21 cellular contexts compared by ENCODE assay signal in the genomic region with DNA sequence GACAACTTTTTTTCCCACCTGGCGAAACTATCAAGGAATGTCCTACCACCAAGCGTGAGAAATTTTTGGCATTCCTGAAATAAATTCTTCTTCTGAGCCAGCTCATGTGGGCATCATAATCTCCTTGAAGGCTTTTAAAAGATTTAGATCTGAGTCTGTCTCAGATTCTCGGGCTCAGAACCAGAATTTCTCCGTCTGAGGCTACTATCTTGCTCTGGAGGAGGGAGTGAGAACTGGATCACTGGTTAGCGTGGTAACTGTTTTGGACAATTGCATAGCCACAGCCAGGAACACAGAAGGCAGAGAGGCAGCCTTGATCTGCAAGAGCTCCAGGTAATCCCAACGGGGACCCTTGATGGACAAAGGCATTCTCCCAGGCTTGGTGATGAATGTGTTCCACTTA. TPM values are rescaled to one million over a fixed set of nuclear protein-coding genes. Genes with fewer than 3 reads are reported as not detected.
DNase-seq lines count a peak whose midpoint lies in the region; ATAC-seq and TF ChIP-seq lines count a peak whose summit lies in the region.
"Had no signal": no experiment of that assay in that cellular context is flagged by ENCODE, and none has a peak within 500 bp of the region (broad histone marks: within the 10 kb centered on the region; RNA-seq: fewer than 3 reads in every experiment).

No MANE protein-coding gene starts in this region.

- no peaks in the 10 kb centered on the region for H3K9me3 ChIP-seq in Caco-2
- H3K9me3 ChIP-seq in neural progenitor cell (ENCODE audit: low read depth) = no peaks in the 10 kb centered on the region
- H3K9me3 ChIP-seq: HAP-1 had no signal

- H3K4me1 Mint-ChIP-seq in Caco-2 (ENCODE audit: low read depth, unreplicated experiment) (peaks cover 16% of the 10 kb centered on the region), neural progenitor cell (peaks cover 15% of the 10 kb centered on the region)

- no peak overlapping the region for H3K4me3 Mint-ChIP-seq in Caco-2 (ENCODE audit: unreplicated experiment)
- H3K4me3 Mint-ChIP-seq in neural progenitor cell = peak overlapping the region; percentile 80
- H3K4me3 Mint-ChIP-seq: activated naive CD8-positive, alpha-beta T cell had no signal

- no peak overlapping the region for H3K27ac ChIP-seq in neural progenitor cell

- H3K79me2 ChIP-seq in neural progenitor cell (ENCODE audit: low read depth) = no peaks in the 10 kb centered on the region

- H2AFZ ChIP-seq in neural progenitor cell (replicated peaks) = no peak overlapping the region

- no TSS peak for BruUV-seq in Caco-2 (replicated peaks; lab: Mats Ljungman, UMichigan)

- intact Hi-C loops in Caco-2 (cut with micrococcal nuclease; ENCODE audit: unreplicated experiment) = loop anchor here (2.0 kb wide), 1 partner anchor 73 kb away; no protein-coding TSS in a partner anchor

- H3K36me3 ChIP-seq in Caco-2 (ENCODE audit: control insufficient read depth, insufficient read depth, low read length) (no peaks in the 10 kb centered on the region), neural progenitor cell (no peaks in the 10 kb centered on the region)
- H3K36me3 ChIP-seq: HAP-1 had no signal

- no peaks in the 10 kb centered on the region for H3K27me3 ChIP-seq in Caco-2 (replicated peaks; ENCODE audit: control insufficient read depth, insufficient read depth, low read length)
- H3K27me3 ChIP-seq in neural progenitor cell = peaks cover 35% of the 10 kb centered on the region

- POLR2A ChIA-PET in Caco-2 (lab: Charles Lee) = interaction anchor here (0.6 kb wide), 1 partner anchor 52 kb away, joined by 3 read pairs; no protein-coding TSS in a partner anchor

- DNase-seq in Caco-2 (no peak), HS-27A (ENCODE audit: low read depth) (peak; percentile 15), fibroblast of pulmonary artery (ENCODE audit: low read depth) (peak; percentile 26), neural progenitor cell (ENCODE audit: low spot score) (peak; percentile 39), anterior cingulate cortex (lab: John Stamatoyannopoulos, UW) (no peak), NCI-H524 treated with DMSO at 0.1 percent for 48 hours (lab: John Stamatoyannopoulos, UW) (no peak)
- DNase-seq in stimulated activated CD4-positive, alpha-beta T cell treated with anti-CD3 and anti-CD28 coated beads, Interleukin-12 subunit alpha, Interleukin-12 subunit beta, amount 100 ng/mL, for 4 hours = no peak
- DNase-seq: activated T-cell treated with anti-CD3 and anti-CD28 coated beads, Interleukin-2, amount 50 U/mL, for 48 hours; DND-41; kidney; NCI-H1105; NCI-H2171 treated with DMSO at 0.1 percent for 48 hours; NCI-H82; retina; stimulated activated naive CD4-positive, alpha-beta T cell treated with Interleukin-2 at 50 U/mL for 16 hours had no signal

- H3K9me3 Mint-ChIP-seq in Caco-2 (ENCODE audit: unreplicated experiment) (no peaks in the 10 kb centered on the region), neural progenitor cell (no peaks in the 10 kb centered on the region)

- no peak for ATAC-seq in HG03521 (IDR thresholded peaks at IDR 0.05; ENCODE audit: unreplicated experiment)

- H3K27me3 Mint-ChIP-seq in Caco-2 (ENCODE audit: insufficient read depth, unreplicated experiment) (no peaks in the 10 kb centered on the region), neural progenitor cell (ENCODE audit: insufficient read depth, low read depth) (peaks cover 15% of the 10 kb centered on the region)

- H3K4me2 ChIP-seq in neural progenitor cell = no peak overlapping the region

- H3K27ac Mint-ChIP-seq in Caco-2 (ENCODE audit: unreplicated experiment) = peak overlapping the region; percentile 42
- no peak overlapping the region for H3K27ac Mint-ChIP-seq in neural progenitor cell
- H3K27ac Mint-ChIP-seq: activated naive CD8-positive, alpha-beta T cell had no signal

- H3K9ac ChIP-seq in neural progenitor cell = no peak overlapping the region

- H3F3A ChIP-seq in neural progenitor cell (ENCODE audit: low read depth) = peaks cover 7% of the 10 kb centered on the region

- TF ChIP-seq CTCF in Caco-2 (IDR thresholded peaks at IDR 0.05; ENCODE audit: insufficient read depth in 1 of 2, low read depth in 1 of 2, low read length in 1 of 2, severe bottlenecking in 1 of 2, unreplicated experiment in 1 of 2) = no peak
- TF ChIP-seq CTCF in fibroblast of pulmonary artery (IDR thresholded peaks at IDR 0.05; ENCODE audit: low read length, missing control alignments) = no peak
- TF ChIP-seq CTCF in neural progenitor cell (IDR thresholded peaks at IDR 0.05) = no peak

- H3K4me3 ChIP-seq in Caco-2 (ENCODE audit: low read depth, low read length) (no peak overlapping the region), fibroblast of pulmonary artery (replicated peaks; ENCODE audit: low read depth, low read length) (no peak overlapping the region), neural progenitor cell (no peak overlapping the region)
- H3K4me3 ChIP-seq: HAP-1 had no signal

- CTCF ChIA-PET in Caco-2 (lab: Charles Lee) = interaction anchor here (2.8 kb wide), 1 partner anchor 12 kb away, joined by 11 read pairs; no protein-coding TSS in a partner anchor

- peaks cover 8% of the 10 kb centered on the region for H3K4me1 ChIP-seq in Caco-2
- H3K4me1 ChIP-seq in neural progenitor cell = peaks cover 4% of the 10 kb centered on the region
- H3K4me1 ChIP-seq: HAP-1 had no signal

- no peaks in the 10 kb centered on the region for H4K20me1 ChIP-seq in neural progenitor cell (ENCODE audit: low read depth)

- no peaks in the 10 kb centered on the region for H3K36me3 Mint-ChIP-seq in Caco-2 (ENCODE audit: insufficient read depth, unreplicated experiment)
- H3K36me3 Mint-ChIP-seq in neural progenitor cell = no peaks in the 10 kb centered on the region
- H3K36me3 Mint-ChIP-seq: activated naive CD8-positive, alpha-beta T cell had no signal

RNA-seq across cellular contexts. Expression of gene PLAC9, which starts 1.0 kb away (rescaled TPM):
- total RNA-seq in Caco-2 (2022) (not detected in 2 replicates), neural progenitor cell (ENCODE audit: low replicate concordance) (not detected in 2 replicates)
- total RNA-seq: epithelial cell of proximal tubule; SK-MEL-5; T-helper 2 cell treated with Interferon-gamma antibody and Interleukin-4, amounts not matched to agents 100 ng/mL and 5 ng/mL, for 36 hours had no signal

RNA-seq across cellular contexts. Expression of gene TMEM254, which starts 53.0 kb away (rescaled TPM):
- 24.0 and 27.4 TPM in 2 replicates for total RNA-seq in Caco-2 (2022)
- total RNA-seq in neural progenitor cell (ENCODE audit: low replicate concordance) = 27.5 and 34.6 TPM in 2 replicates

Comparison
In these comparisons a context has a peak if more than half of its experiments do, and no peak if none do; other contexts are left out.
1. DNase-seq: peak in HS-27A (single experiment), fibroblast of pulmonary artery (single experiment) and neural progenitor cell (single experiment); none in Caco-2 (0 of 2), stimulated activated CD4-positive, alpha-beta T cell treated with anti-CD3 and anti-CD28 coated beads, Interleukin-12 subunit alpha, Interleukin-12 subunit beta, amount 100 ng/mL, for 4 hours (single experiment), anterior cingulate cortex (0 of 58) and NCI-H524 treated with DMSO at 0.1 percent for 48 hours (single experiment).